ENCODE assay signal across 8 cellular contexts in genomic region chr7:100126931-100127865, GRCh38. TPM values are rescaled to one million over a fixed set of nuclear protein-coding genes. Genes with fewer than 3 reads are reported as not detected.
DNase-seq lines count a peak whose midpoint lies in the region; ATAC-seq and TF ChIP-seq lines count a peak whose summit lies in the region.

Gene MBLAC1, plus strand, starts transcription at chr7:100126967. Its CDS starts 429 bp downstream, at chr7:100127396.

- DNase-seq in GM12865 (ENCODE audit: low read depth) (peak; percentile 97), NCI-H1694 (lab: John Stamatoyannopoulos, UW) (peak; percentile 88), T-helper 1 cell (peak; percentile 81 to 92 (median 88)), amniotic stem cell (lab: John Stamatoyannopoulos, UW) (peak; percentile 81), left ventricle myocardium inferior (peak; percentile 89), progenitor cell of endocrine pancreas (ENCODE audit: low spot score, unreplicated experiment) (peak; percentile 83), upper lobe of right lung (peak; percentile 92)

- TF ChIP-seq CTCF in GM12865 (IDR thresholded peaks at IDR 0.05; ENCODE audit: insufficient read depth, low read depth, low read length, missing control alignments) (no peak), left ventricle myocardium inferior (IDR thresholded peaks at IDR 0.05; ENCODE audit: borderline replicate concordance) (no peak), progenitor cell of endocrine pancreas (IDR thresholded peaks at IDR 0.05; ENCODE audit: unreplicated experiment) (no peak), upper lobe of right lung (IDR thresholded peaks at IDR 0.05) (no peak)

- H3K4me1 Mint-ChIP-seq in progenitor cell of endocrine pancreas (ENCODE audit: low read depth) = peaks cover 5% of the 10 kb centered on the region

- ATAC-seq in HG02840 (IDR thresholded peaks at IDR 0.05; ENCODE audit: low FRiP score, unreplicated experiment) = peak; percentile 66
- peak; percentile 96 for ATAC-seq in upper lobe of right lung

- intact Hi-C loops in left ventricle myocardium inferior (cut with micrococcal nuclease) (no loop called here), upper lobe of right lung (cut with DNase I) (no loop called here)

- H3K4me3 ChIP-seq in GM12865 (ENCODE audit: low read depth, low read length) (peak within 1 kb of the TSS; percentile 96), left ventricle myocardium inferior (peak within 1 kb of the TSS; percentile 99), upper lobe of right lung (peak within 1 kb of the TSS; percentile 88)

- peaks cover 6% of the 10 kb centered on the region for H3K27me3 Mint-ChIP-seq in progenitor cell of endocrine pancreas

- H3K36me3 ChIP-seq in left ventricle myocardium inferior (peaks cover 6% of the 10 kb centered on the region), upper lobe of right lung (peaks cover 5% of the 10 kb centered on the region)

- H3K27ac ChIP-seq in left ventricle myocardium inferior (replicated peaks) (peak within 1 kb of the TSS; percentile 97), upper lobe of right lung (peak within 1 kb of the TSS; percentile 95)

- no peaks in the 10 kb centered on the region for H3K9me3 Mint-ChIP-seq in progenitor cell of endocrine pancreas (ENCODE audit: low read depth)

- H3K4me3 Mint-ChIP-seq in progenitor cell of endocrine pancreas (ENCODE audit: low read depth) = peak within 1 kb of the TSS; percentile 96

- no peaks in the 10 kb centered on the region for H3K27me3 ChIP-seq in left ventricle myocardium inferior (ENCODE audit: low read depth)
- no peaks in the 10 kb centered on the region for H3K27me3 ChIP-seq in upper lobe of right lung

- H3K4me1 ChIP-seq in left ventricle myocardium inferior = peaks cover 43% of the 10 kb centered on the region
- peaks cover 16% of the 10 kb centered on the region for H3K4me1 ChIP-seq in upper lobe of right lung

- H3K9me3 ChIP-seq in left ventricle myocardium inferior (replicated peaks) = no peaks in the 10 kb centered on the region
- H3K9me3 ChIP-seq in upper lobe of right lung = no peaks in the 10 kb centered on the region

- H3K27ac Mint-ChIP-seq in progenitor cell of endocrine pancreas = peak within 1 kb of the TSS; percentile 99

- H3K36me3 Mint-ChIP-seq in progenitor cell of endocrine pancreas (ENCODE audit: insufficient read depth) = no peaks in the 10 kb centered on the region

RNA-seq across cellular contexts. Expression of gene MBLAC1, which starts in this region (rescaled TPM):
- total RNA-seq in left ventricle myocardium inferior (2.0 TPM), progenitor cell of endocrine pancreas (1.6 and 2.2 TPM in 2 replicates), upper lobe of right lung (3.0 TPM)

Comparison
In these comparisons a context has a peak if more than half of its experiments do, and no peak if none do; other contexts are left out.
1. Peak in every context shown above with its lines: DNase-seq, ATAC-seq, H3K4me3 ChIP-seq and H3K27ac ChIP-seq.